25 cellular contexts compared by ENCODE assay signal in genomic region chr20:46121531-46121930, GRCh38. TPM values are rescaled to one million over a fixed set of nuclear protein-coding genes. Genes with fewer than 3 reads are reported as not detected.
A peak's percentile ranks its signal among the peaks of the same experiment; 100 is the strongest.
DNase-seq lines count a peak whose midpoint lies in the region; ATAC-seq, FAIRE-seq and TF ChIP-seq lines count a peak whose summit lies in the region.
"Had no signal": no experiment of that assay in that cellular context is flagged by ENCODE, and none has a peak within 500 bp of the region (broad histone marks: within the 10 kb centered on the region; RNA-seq: fewer than 3 reads in every experiment).

No MANE protein-coding gene starts in this region.

- no peak overlapping the region for H3K27ac Mint-ChIP-seq in astrocyte (ENCODE audit: unreplicated experiment)
- H3K27ac Mint-ChIP-seq in T-helper 2 cell treated with Interferon-gamma antibody and Interleukin-4, amounts not matched to agents 5 μg/mL and 100 μg/mL, for 36 hours = no peak overlapping the region
- H3K27ac Mint-ChIP-seq: activated naive CD4-positive, alpha-beta T cell treated with anti-CD3 and anti-CD28 coated beads, Interleukin-2, amount 50 U/mL, for 24 hours; activated T-cell treated with anti-CD3 and anti-CD28 coated beads, Interleukin-2, amount 50 U/mL, for 72 hours; brain; neural progenitor cell had no signal

- no peaks in the 10 kb centered on the region for H3K79me2 ChIP-seq in astrocyte (ENCODE audit: insufficient read depth, low read length)

- FAIRE-seq in astrocyte (lab: Jason Lieb, UNC) = no peak
- FAIRE-seq: colon, GM19239, small intestine had no signal

- no peak overlapping the region for H3K27ac ChIP-seq in astrocyte (ENCODE audit: low read depth, low read length)
- H3K27ac ChIP-seq: neural progenitor cell had no signal

- H3K4me3 ChIP-seq in GM08714 (ENCODE audit: low read length) (peak overlapping the region; percentile 67; the same call in 1 of the 2 replicates), astrocyte (ENCODE audit: insufficient read depth, low read depth, low read length) (no peak overlapping the region)
- H3K4me3 ChIP-seq: neural progenitor cell, Peyer's patch had no signal

- intact Hi-C loops in posterior vena cava (cut with DNase I) = no loop called here

- H3K9me3 ChIP-seq in astrocyte (ENCODE audit: insufficient read depth, low read depth, low read length) = no peaks in the 10 kb centered on the region
- H3K9me3 ChIP-seq: Peyer's patch had no signal

- DNase-seq in M059J (ENCODE audit: low read depth) (peak; percentile 22), astrocyte (ENCODE audit: low read depth) (no peak), posterior vena cava (ENCODE audit: low spot score) (peak; percentile 38), anterior cingulate cortex (lab: John Stamatoyannopoulos, UW) (no peak), NCI-H345 (lab: John Stamatoyannopoulos, UW) (no peak)
- DNase-seq in T-helper 2 cell treated with Interferon-gamma antibody and Interleukin-4, amounts not matched to agents 5 μg/mL and 100 μg/mL, for 36 hours (ENCODE audit: low spot score) = no peak
- DNase-seq: activated CD4-positive, CD25-positive, alpha-beta regulatory T cell treated with anti-CD3 and anti-CD28 coated beads, Interleukin-2, amount 50 U/mL, for 72 hours; activated CD8-positive, alpha-beta memory T cell treated with anti-CD3 and anti-CD28 coated beads for 24 hours; activated T-cell treated with anti-CD3 and anti-CD28 coated beads, Interleukin-2, amount 50 U/mL, for 72 hours; COR-L47; GOT3; head of caudate nucleus; left colon; midbrain; NCI-H69; small intestine; stimulated activated CD4-positive, alpha-beta T cell treated with anti-CD3 and anti-CD28 coated beads, Interleukin-4, amount 100 ng/mL, for 1 hour had no signal

- H4K20me1 ChIP-seq in astrocyte (ENCODE audit: insufficient read depth, low read length) = no peaks in the 10 kb centered on the region

- peaks cover 27% of the 10 kb centered on the region for H3K27me3 Mint-ChIP-seq in astrocyte (ENCODE audit: low read depth, unreplicated experiment)
- peaks cover 18% of the 10 kb centered on the region for H3K27me3 Mint-ChIP-seq in T-helper 2 cell treated with Interferon-gamma antibody and Interleukin-4, amounts not matched to agents 5 μg/mL and 100 μg/mL, for 36 hours (ENCODE audit: low read depth)
- H3K27me3 Mint-ChIP-seq: activated naive CD4-positive, alpha-beta T cell treated with anti-CD3 and anti-CD28 coated beads, Interleukin-2, amount 50 U/mL, for 24 hours had no signal

- H2AFZ ChIP-seq in astrocyte (ENCODE audit: low read depth, low read length) = peak overlapping the region; percentile 13
- H2AFZ ChIP-seq: neural progenitor cell had no signal

- peaks cover 2% of the 10 kb centered on the region for H3K36me3 Mint-ChIP-seq in astrocyte (ENCODE audit: low read depth, unreplicated experiment)
- no peaks in the 10 kb centered on the region for H3K36me3 Mint-ChIP-seq in T-helper 2 cell treated with Interferon-gamma antibody and Interleukin-4, amounts not matched to agents 5 μg/mL and 100 μg/mL, for 36 hours (ENCODE audit: low read depth)
- H3K36me3 Mint-ChIP-seq: brain, neural progenitor cell had no signal

- H3K9ac ChIP-seq in astrocyte (ENCODE audit: low read length) = no peak overlapping the region
- H3K9ac ChIP-seq: neural progenitor cell had no signal

- peaks cover 20% of the 10 kb centered on the region for H3K4me1 Mint-ChIP-seq in astrocyte (ENCODE audit: low read depth, unreplicated experiment)
- peaks cover 8% of the 10 kb centered on the region for H3K4me1 Mint-ChIP-seq in T-helper 2 cell treated with Interferon-gamma antibody and Interleukin-4, amounts not matched to agents 5 μg/mL and 100 μg/mL, for 36 hours (ENCODE audit: low read depth)
- H3K4me1 Mint-ChIP-seq: brain had no signal

- H3K4me1 ChIP-seq in astrocyte (ENCODE audit: insufficient read depth, low read length) = peaks cover 21% of the 10 kb centered on the region

- TF ChIP-seq CTCF in astrocyte (IDR thresholded peaks at IDR 0.05; ENCODE audit: insufficient read depth, low read depth, low read length) = no peak

- no peak for ATAC-seq in GM21367 (IDR thresholded peaks at IDR 0.05; ENCODE audit: unreplicated experiment)
- ATAC-seq: activated T-cell treated with anti-CD3 and anti-CD28 coated beads, Interleukin-2, amount 50 U/mL, for 72 hours; left colon had no signal

- no peak overlapping the region for H3K4me3 Mint-ChIP-seq in astrocyte (ENCODE audit: unreplicated experiment)
- no peak overlapping the region for H3K4me3 Mint-ChIP-seq in T-helper 2 cell treated with Interferon-gamma antibody and Interleukin-4, amounts not matched to agents 5 μg/mL and 100 μg/mL, for 36 hours
- H3K4me3 Mint-ChIP-seq: activated naive CD4-positive, alpha-beta T cell treated with anti-CD3 and anti-CD28 coated beads, Interleukin-2, amount 50 U/mL, for 24 hours; activated T-cell treated with anti-CD3 and anti-CD28 coated beads, Interleukin-2, amount 50 U/mL, for 72 hours; brain; neural progenitor cell had no signal

- peaks cover 2% of the 10 kb centered on the region for H3K9me3 Mint-ChIP-seq in astrocyte (ENCODE audit: unreplicated experiment)
- no peaks in the 10 kb centered on the region for H3K9me3 Mint-ChIP-seq in T-helper 2 cell treated with Interferon-gamma antibody and Interleukin-4, amounts not matched to agents 5 μg/mL and 100 μg/mL, for 36 hours
- H3K9me3 Mint-ChIP-seq: activated naive CD4-positive, alpha-beta T cell treated with anti-CD3 and anti-CD28 coated beads, Interleukin-2, amount 50 U/mL, for 24 hours; activated T-cell treated with anti-CD3 and anti-CD28 coated beads, Interleukin-2, amount 50 U/mL, for 72 hours; neural progenitor cell had no signal

- H3K36me3 ChIP-seq in astrocyte (ENCODE audit: insufficient read depth, low read length) = no peaks in the 10 kb centered on the region
- H3K36me3 ChIP-seq: neural progenitor cell, Peyer's patch had no signal

- no peaks in the 10 kb centered on the region for H3K27me3 ChIP-seq in astrocyte (ENCODE audit: insufficient read depth, low read length)
- H3K27me3 ChIP-seq: Peyer's patch had no signal

- H3K4me2 ChIP-seq in astrocyte (ENCODE audit: low read length) = peak overlapping the region; percentile 61
- H3K4me2 ChIP-seq: neural progenitor cell had no signal

RNA-seq across cellular contexts. Expression of gene CD40, which starts 3.4 kb away (rescaled TPM):
- total RNA-seq in M059J (2014; rRNA removed; shearing (Covaris generic)) = not detected in 2 replicates
- total RNA-seq in astrocyte (2.3 and 4.1 TPM in 2 replicates), posterior vena cava (10 to 100 TPM in 1 of 2 donors, 1 to 10 TPM in 1; 9.6 to 11.3 TPM)

RNA-seq across cellular contexts. Expression of gene NCOA5, which starts 31.8 kb away (rescaled TPM):
- total RNA-seq in M059J (2014; rRNA removed; shearing (Covaris generic)) = 20.0 and 24.0 TPM in 2 replicates
- total RNA-seq in astrocyte (19.3 and 20.7 TPM in 2 replicates), posterior vena cava (10 to 100 TPM; 18.7 to 20.4 TPM)

Comparison
In these comparisons a context has a peak if more than half of its experiments do, and no peak if none do; other contexts are left out.
1. DNase-seq: peak in M059J (single experiment) and posterior vena cava (single experiment); none in astrocyte (single experiment), anterior cingulate cortex (0 of 58), T-helper 2 cell treated with Interferon-gamma antibody and Interleukin-4, amounts not matched to agents 5 μg/mL and 100 μg/mL, for 36 hours (single experiment) and NCI-H345 (single experiment).